ENCODE assay signal across 20 cellular contexts in the genomic region with DNA sequence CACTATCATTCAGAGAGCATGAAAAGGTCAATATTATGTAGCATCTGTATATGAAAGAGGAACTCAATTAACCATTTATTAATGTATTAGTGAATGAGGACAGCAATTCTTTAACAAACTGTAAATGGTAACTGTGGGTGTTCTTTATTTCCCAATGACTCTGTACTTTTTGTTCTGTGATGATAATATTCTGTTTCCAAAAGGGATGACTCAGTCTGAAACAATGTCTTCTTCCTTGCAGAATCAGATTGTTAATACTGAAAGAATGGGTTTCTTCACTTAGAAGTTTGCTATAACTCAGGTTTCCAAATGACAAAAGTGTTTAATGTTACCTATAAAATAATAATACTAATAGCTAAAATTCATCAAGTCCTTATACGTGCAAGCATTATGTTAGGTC.
DNase-seq lines count a peak whose midpoint lies in the region; ATAC-seq and TF ChIP-seq lines count a peak whose summit lies in the region.
"Had no signal": no experiment of that assay in that cellular context is flagged by ENCODE, and none has a peak within 500 bp of the region (broad histone marks: within the 10 kb centered on the region; RNA-seq: fewer than 3 reads in every experiment).

No MANE protein-coding gene starts in this region.

- no peaks in the 10 kb centered on the region for H3K27me3 Mint-ChIP-seq in activated T-cell treated with anti-CD3 and anti-CD28 coated beads, Interleukin-2, amount 50 U/mL, for 4 hours (ENCODE audit: low read depth)

- H3K4me1 Mint-ChIP-seq in activated T-cell treated with anti-CD3 and anti-CD28 coated beads, Interleukin-2, amount 50 U/mL, for 4 hours (ENCODE audit: low read depth), result no peaks in the 10 kb centered on the region
- H3K4me1 Mint-ChIP-seq: endodermal cell had no signal

- peaks cover 12% of the 10 kb centered on the region for H3K4me1 ChIP-seq in adipocyte (ENCODE audit: control insufficient read depth, insufficient read depth, low read length)

- H3K4me3 ChIP-seq in adipocyte (ENCODE audit: low read length) (peak overlapping the region; percentile 50), fibroblast of mammary gland (ENCODE audit: control insufficient read depth, low read depth, low read length) (no peak overlapping the region)
- H3K4me3 ChIP-seq: ovary, PC-9, SK-N-MC had no signal

- H3K36me3 ChIP-seq in adipocyte (ENCODE audit: control insufficient read depth, insufficient read depth, low read length, severe bottlenecking), result no peaks in the 10 kb centered on the region
- H3K36me3 ChIP-seq: ovary had no signal

- H3K9ac ChIP-seq in adipocyte (ENCODE audit: low read length), result no peak overlapping the region
- H3K9ac ChIP-seq: KMS-11 had no signal

- peaks cover 18% of the 10 kb centered on the region for H3K9me3 Mint-ChIP-seq in activated T-cell treated with anti-CD3 and anti-CD28 coated beads, Interleukin-2, amount 50 U/mL, for 4 hours

- H3K9me3 ChIP-seq in adipocyte (ENCODE audit: control insufficient read depth, low read length), result peaks cover 19% of the 10 kb centered on the region
- H3K9me3 ChIP-seq: ovary had no signal

- DNase-seq in H4 (ENCODE audit: low spot score) (peak; percentile 5), adipocyte (ENCODE audit: low read depth) (peak; percentile 5), fibroblast of mammary gland (ENCODE audit: low read depth) (peak; percentile 85), omental fat pad (ENCODE audit: low spot score) (no peak), nucleus accumbens (lab: John Stamatoyannopoulos, UW) (no peak), retina (no peak)
- no peak for DNase-seq in activated T-cell treated with anti-CD3 and anti-CD28 coated beads, Interleukin-2, amount 50 U/mL, for 4 hours
- DNase-seq: endodermal cell; left ventricle myocardium superior; NCI-H1105 treated with DMSO at 0.1 percent for 48 hours; NCI-H69; ovary; PC-9; small intestine; stimulated activated CD4-positive, alpha-beta T cell treated with anti-CD3 and anti-CD28 coated beads, Interleukin-4, amount 100 ng/mL, for 24 hours; T1000 had no signal

- ATAC-seq in omental fat pad (ENCODE audit: low FRiP score), result peak; percentile 80
- ATAC-seq in HG02870 (IDR thresholded peaks at IDR 0.05; ENCODE audit: unreplicated experiment), result no peak
- no peak for ATAC-seq in activated T-cell treated with anti-CD3 and anti-CD28 coated beads, Interleukin-2, amount 50 U/mL, for 4 hours
- ATAC-seq: activated CD4-positive, CD25-positive, alpha-beta regulatory T cell treated with anti-CD3 and anti-CD28 coated beads, Interleukin-2, amount 50 U/mL, for 24 hours; left ventricle myocardium superior had no signal

- TF ChIP-seq CTCF in fibroblast of mammary gland (conservative IDR thresholded peaks at IDR 0.05; ENCODE audit: control insufficient read depth, insufficient read depth, low read depth, low read length) (no peak), omental fat pad (IDR thresholded peaks at IDR 0.05) (no peak)

- H3K27me3 ChIP-seq in adipocyte (replicated peaks; ENCODE audit: control insufficient read depth, insufficient read depth, low read length), result no peaks in the 10 kb centered on the region
- H3K27me3 ChIP-seq: ovary had no signal

- H3K4me3 Mint-ChIP-seq in activated T-cell treated with anti-CD3 and anti-CD28 coated beads, Interleukin-2, amount 50 U/mL, for 4 hours, result no peak overlapping the region
- H3K4me3 Mint-ChIP-seq: endodermal cell had no signal

- no peaks in the 10 kb centered on the region for H3K36me3 Mint-ChIP-seq in activated T-cell treated with anti-CD3 and anti-CD28 coated beads, Interleukin-2, amount 50 U/mL, for 4 hours (ENCODE audit: insufficient read depth)

Comparison
In these comparisons a context has a peak if more than half of its experiments do, and no peak if none do; other contexts are left out.
1. DNase-seq: peak in H4 (single experiment), adipocyte (single experiment) and fibroblast of mammary gland (single experiment); none in omental fat pad (single experiment), nucleus accumbens (0 of 56), activated T-cell treated with anti-CD3 and anti-CD28 coated beads, Interleukin-2, amount 50 U/mL, for 4 hours (single experiment) and retina (single experiment).